Comparison of ENCODE assay signal across 8 cellular contexts in the genomic region with DNA sequence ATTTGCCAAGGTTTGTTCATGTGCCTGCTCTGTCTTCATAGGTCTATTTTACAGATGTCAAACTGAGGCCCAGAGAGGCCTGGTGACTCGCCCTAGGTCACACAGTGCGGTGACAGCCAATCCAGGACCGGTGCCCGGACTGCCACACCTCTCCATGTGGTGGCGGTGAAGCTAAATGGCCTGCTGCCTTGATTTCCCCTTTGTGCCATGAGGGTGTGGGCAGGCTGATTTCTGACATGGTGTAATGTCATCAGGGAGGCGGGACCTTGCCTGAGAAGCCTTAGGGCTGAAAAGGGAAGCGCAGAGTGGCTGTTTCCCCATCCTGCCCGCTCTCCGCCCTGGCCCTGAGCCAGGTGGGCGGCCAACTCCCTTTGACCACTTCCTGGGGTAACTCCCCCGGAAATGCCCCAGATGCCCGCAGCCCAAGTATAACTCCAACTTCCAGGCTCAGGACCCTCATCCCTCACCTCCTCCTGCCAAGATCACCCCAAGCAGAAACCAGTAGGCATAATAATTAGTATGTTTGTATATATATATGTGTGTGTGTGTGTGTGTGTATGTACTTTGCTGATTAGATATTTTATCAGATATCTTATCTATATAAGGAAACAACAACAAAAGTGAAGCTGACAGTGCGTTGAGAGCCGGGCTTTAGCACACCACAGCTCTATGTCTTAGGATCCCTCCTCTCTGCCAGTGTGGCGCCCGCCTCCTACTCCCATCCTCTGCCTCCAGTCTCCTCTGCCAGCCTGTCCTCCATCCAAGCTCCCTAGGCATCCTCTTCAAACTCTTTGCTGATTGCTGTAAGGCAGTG.
A peak's percentile ranks its signal among the peaks of the same experiment; 100 is the strongest.
DNase-seq lines count a peak whose midpoint lies in the region; ATAC-seq and TF ChIP-seq lines count a peak whose summit lies in the region.

No MANE protein-coding gene starts in this region.

- H3K27ac ChIP-seq in heart right ventricle (peak overlapping the region in 4 of 10 donors; percentile 2 to 99 (median 31)), thyroid gland (no peak overlapping the region), esophagus muscularis mucosa (replicated peaks in 1 of 4) (no peak overlapping the region), mesenchymal stem cell (ENCODE audit: low read length, poor library complexity, severe bottlenecking) (no peak overlapping the region)

- no peak overlapping the region for H3K18ac ChIP-seq in mesenchymal stem cell (ENCODE audit: low read depth in 1 of 2, low read length in 2 of 2)

- no peak overlapping the region for H2BK120ac ChIP-seq in mesenchymal stem cell (ENCODE audit: low read depth, low read length)

- H2BK15ac ChIP-seq in mesenchymal stem cell (ENCODE audit: low read depth, poor library complexity, severe bottlenecking): no peak overlapping the region

- peak overlapping the region; percentile 74 for H3K4me3 Mint-ChIP-seq in activated CD4-positive, alpha-beta memory T cell treated with anti-CD3 and anti-CD28 coated beads, Interleukin-2, amount 10 ng/mL, durations not matched to agents 7 days and 5 days

- no peak overlapping the region for H2BK5ac ChIP-seq in mesenchymal stem cell (ENCODE audit: low read depth, low read length, poor library complexity, severe bottlenecking)

- TF ChIP-seq EP300 in esophagus muscularis mucosa (IDR thresholded peaks at IDR 0.05): no peak

- no peak overlapping the region for H4K91ac ChIP-seq in mesenchymal stem cell (ENCODE audit: low read length)

- WGBS in heart right ventricle, 2 donors: 74 to 81% methylated on average over 16 of the region's 16 CpGs
- WGBS in thyroid gland, 2 donors: 80 to 85% methylated on average over 11 of the region's 16 CpGs
- WGBS in esophagus muscularis mucosa: 86% methylated on average over 15 of the region's 16 CpGs
- WGBS in mesenchymal stem cell: 93% methylated on average over 15 of the region's 16 CpGs

- H3K79me1 ChIP-seq in mesenchymal stem cell (replicated peaks; ENCODE audit: low read length, poor library complexity, severe bottlenecking): peaks cover 29% of the 10 kb centered on the region

- CTCF ChIA-PET in activated CD4-positive, alpha-beta memory T cell treated with anti-CD3 and anti-CD28 coated beads, Interleukin-2, amount 10 ng/mL, durations not matched to agents 7 days and 5 days (lab: Charles Lee): interaction anchor here (0.9 to 8.0 kb wide), 3 partner anchors 15 to 167 kb away, joined by 3 to 66 read pairs (median 7); a partner anchor contains a TSS

- no peak overlapping the region for H2BK12ac ChIP-seq in mesenchymal stem cell (ENCODE audit: low read length in 2 of 2)

- H3K27me3 ChIP-seq in GM06990 (replicated peaks; ENCODE audit: control insufficient read depth, insufficient read depth, low read length) (no peaks in the 10 kb centered on the region), heart right ventricle (no peaks in the 10 kb centered on the region), thyroid gland (no peaks in the 10 kb centered on the region), esophagus muscularis mucosa (no peaks in the 10 kb centered on the region), mesenchymal stem cell (ENCODE audit: control insufficient read depth in 1 of 2, insufficient read depth in 1 of 2, low read length in 2 of 2) (peaks cover 0 to 41% of the 10 kb centered on the region in 2 experiments)

- no peak for TF ChIP-seq POLR2A in thyroid gland (IDR thresholded peaks at IDR 0.05)
- TF ChIP-seq POLR2A in esophagus muscularis mucosa (IDR thresholded peaks at IDR 0.05; ENCODE audit: low read depth): no peak

- H3K36me3 Mint-ChIP-seq in activated CD4-positive, alpha-beta memory T cell treated with anti-CD3 and anti-CD28 coated beads, Interleukin-2, amount 10 ng/mL, durations not matched to agents 7 days and 5 days (ENCODE audit: low read depth): peaks cover 56% of the 10 kb centered on the region

- H3K4me2 ChIP-seq in mesenchymal stem cell (ENCODE audit: low read length, poor library complexity, severe bottlenecking): no peak overlapping the region

- no peak overlapping the region for H4K8ac ChIP-seq in mesenchymal stem cell (ENCODE audit: low read length)

- H3K4me1 ChIP-seq in heart right ventricle (peaks cover 0 to 96% (median 20%) of the 10 kb centered on the region in 9 donors), thyroid gland (peaks cover 0 to 7% of the 10 kb centered on the region in 2 donors), esophagus muscularis mucosa (peaks cover 7 to 29% (median 25%) of the 10 kb centered on the region in 4 donors), mesenchymal stem cell (ENCODE audit: control insufficient read depth, insufficient read depth, low read depth, low read length) (peaks cover 36% of the 10 kb centered on the region)

- peak overlapping the region in 1 of 2 experiments; percentile 67 for H3K14ac ChIP-seq in mesenchymal stem cell (ENCODE audit: low read length in 2 of 2)

- intact Hi-C loops in heart right ventricle (cut with DNase I): no loop called here
- intact Hi-C loops in thyroid gland (cut with DNase I): no loop called here
- intact Hi-C loops in esophagus muscularis mucosa (cut with DNase I): no loop called here

- no peak overlapping the region for H3K9ac ChIP-seq in mesenchymal stem cell (ENCODE audit: low read length)

- peak overlapping the region; percentile 57 for H3K4me3 ChIP-seq in GM06990 (replicated peaks; ENCODE audit: low read depth, low read length)
- peak overlapping the region in 1 of 10 donors; percentile 34 for H3K4me3 ChIP-seq in heart right ventricle
- no peak overlapping the region for H3K4me3 ChIP-seq in thyroid gland (replicated peaks in 1 of 3)
- no peak overlapping the region for H3K4me3 ChIP-seq in esophagus muscularis mucosa
- no peak overlapping the region for H3K4me3 ChIP-seq in mesenchymal stem cell (ENCODE audit: insufficient read depth in 1 of 2, low read depth in 1 of 2, low read length in 2 of 2)

- TF ChIP-seq CTCF in GM06990 (IDR thresholded peaks at IDR 0.05; ENCODE audit: insufficient read depth, low read length, poor library complexity, severe bottlenecking) (no peak), heart right ventricle (IDR thresholded peaks at IDR 0.05) (no peak), thyroid gland (IDR thresholded peaks at IDR 0.05) (no peak), esophagus muscularis mucosa (IDR thresholded peaks at IDR 0.05) (no peak)

- H3K4me1 Mint-ChIP-seq in activated CD4-positive, alpha-beta memory T cell treated with anti-CD3 and anti-CD28 coated beads, Interleukin-2, amount 10 ng/mL, durations not matched to agents 7 days and 5 days: peaks cover 90% of the 10 kb centered on the region

- H3K9me3 Mint-ChIP-seq in activated CD4-positive, alpha-beta memory T cell treated with anti-CD3 and anti-CD28 coated beads, Interleukin-2, amount 10 ng/mL, durations not matched to agents 7 days and 5 days: no peaks in the 10 kb centered on the region

- DNase-seq in GM06990 (ENCODE audit: extremely low read depth, insufficient read length) (peak; percentile 89), heart right ventricle (peak; percentile 66 to 71), thyroid gland (peak; percentile 21 to 33), esophagus muscularis mucosa (ENCODE audit: extremely low spot score) (no peak), NCI-H2029 treated with DMSO at 0.1 percent for 48 hours (lab: John Stamatoyannopoulos, UW) (no peak), mesenchymal stem cell (no peak)
- DNase-seq in activated CD4-positive, alpha-beta memory T cell treated with anti-CD3 and anti-CD28 coated beads, Interleukin-2, amount 10 ng/mL, durations not matched to agents 7 days and 5 days: peak; percentile 76

- ATAC-seq in HG03175 (IDR thresholded peaks at IDR 0.05; ENCODE audit: unreplicated experiment) (peak; percentile 31), heart right ventricle (peak; percentile 26 to 59 (median 38))

- H3K9me3 ChIP-seq in heart right ventricle (no peaks in the 10 kb centered on the region), thyroid gland (no peaks in the 10 kb centered on the region), esophagus muscularis mucosa (no peaks in the 10 kb centered on the region), mesenchymal stem cell (ENCODE audit: control insufficient read depth, low read length) (no peaks in the 10 kb centered on the region)

- no peak overlapping the region for H3K23ac ChIP-seq in mesenchymal stem cell (ENCODE audit: low read length in 2 of 2)

- POLR2A ChIA-PET in activated CD4-positive, alpha-beta memory T cell treated with anti-CD3 and anti-CD28 coated beads, Interleukin-2, amount 10 ng/mL, durations not matched to agents 7 days and 5 days (lab: Charles Lee): interaction anchor here (0.9 to 3.4 kb wide), 6 partner anchors 14 to 77 kb away, joined by 3 to 21 read pairs (median 4); a partner anchor contains a TSS

- no peaks in the 10 kb centered on the region for H3K27me3 Mint-ChIP-seq in activated CD4-positive, alpha-beta memory T cell treated with anti-CD3 and anti-CD28 coated beads, Interleukin-2, amount 10 ng/mL, durations not matched to agents 7 days and 5 days

- peaks cover 5% of the 10 kb centered on the region for H3K36me3 ChIP-seq in GM06990 (ENCODE audit: control insufficient read depth, insufficient read depth, low read length)
- H3K36me3 ChIP-seq in heart right ventricle: peaks cover 0 to 2% (median 0%) of the 10 kb centered on the region in 9 donors
- no peaks in the 10 kb centered on the region for H3K36me3 ChIP-seq in thyroid gland
- H3K36me3 ChIP-seq in esophagus muscularis mucosa: no peaks in the 10 kb centered on the region
- peaks cover 0 to 13% of the 10 kb centered on the region in 2 experiments for H3K36me3 ChIP-seq in mesenchymal stem cell (ENCODE audit: control insufficient read depth in 1 of 2, insufficient read depth in 2 of 2, low read depth in 1 of 2, low read length in 2 of 2)

- no peak overlapping the region for H2AK5ac ChIP-seq in mesenchymal stem cell (ENCODE audit: low read length, severe bottlenecking)

- H3K27ac Mint-ChIP-seq in activated CD4-positive, alpha-beta memory T cell treated with anti-CD3 and anti-CD28 coated beads, Interleukin-2, amount 10 ng/mL, durations not matched to agents 7 days and 5 days: peak overlapping the region; percentile 100

- no peak overlapping the region for H2AFZ ChIP-seq in mesenchymal stem cell (ENCODE audit: low read depth, low read length)

- no peak overlapping the region for H3K4ac ChIP-seq in mesenchymal stem cell (ENCODE audit: low read depth in 1 of 2, low read length in 2 of 2)

Comparison
In these comparisons a context has a peak if more than half of its experiments do, and no peak if none do; other contexts are left out.
1. DNase-seq: peak in GM06990 (single experiment), activated CD4-positive, alpha-beta memory T cell treated with anti-CD3 and anti-CD28 coated beads, Interleukin-2, amount 10 ng/mL, durations not matched to agents 7 days and 5 days (single experiment), heart right ventricle (2 of 2) and thyroid gland (2 of 2); none in esophagus muscularis mucosa (single experiment), NCI-H2029 treated with DMSO at 0.1 percent for 48 hours (single experiment) and mesenchymal stem cell (single experiment).